ENCODE assay signal across 28 cellular contexts in the genomic region with DNA sequence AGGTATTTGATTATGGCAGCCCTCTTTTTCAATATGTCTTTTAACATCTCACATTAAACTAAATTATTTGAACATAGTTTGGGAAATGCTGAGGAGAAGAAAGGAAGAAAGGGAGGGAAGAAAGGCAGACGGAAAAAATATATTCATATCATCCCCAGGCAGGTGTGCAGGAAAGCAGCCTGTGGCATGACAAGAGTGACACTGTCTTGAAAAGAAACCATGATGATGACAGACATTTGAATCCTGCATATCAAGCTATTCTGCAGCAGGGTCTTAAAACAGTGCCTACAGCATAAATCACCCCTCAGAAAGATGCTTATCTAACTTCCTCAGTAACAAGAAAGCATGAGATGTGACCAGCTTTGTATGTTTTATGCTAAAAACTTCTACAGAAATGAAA.
"Had no signal": no experiment of that assay in that cellular context is flagged by ENCODE, and none has a peak within 500 bp of the region (broad histone marks: within the 10 kb centered on the region; RNA-seq: fewer than 3 reads in every experiment).

No MANE protein-coding gene starts in this region.

- H3K27ac ChIP-seq: VCaP had no signal

- ATAC-seq: activated naive CD8-positive, alpha-beta T cell treated with anti-CD3 and anti-CD28 coated beads, Interleukin-2, amount 50 U/mL, for 24 hours; activated T-cell treated with anti-CD3 and anti-CD28 coated beads, Interleukin-2, amount 50 U/mL, for 4 hours had no signal

- DNase-seq: activated B cell treated with CpG ODN at 0.5 μM for 24 hours; activated CD4-positive, alpha-beta memory T cell treated with anti-CD3 and anti-CD28 coated beads for 36 hours; activated CD4-positive, alpha-beta T cell treated with anti-CD3 and anti-CD28 coated beads for 4 hours; activated CD4-positive, alpha-beta T cell treated with anti-CD3 and anti-CD28 coated beads, Interleukin-2, amount 50 U/mL, for 1 hour; activated CD4-positive, CD25-positive, alpha-beta regulatory T cell treated with anti-CD3 and anti-CD28 coated beads, Interleukin-2, amount 50 U/mL, for 72 hours; activated CD8-positive, alpha-beta memory T cell treated with anti-CD3 and anti-CD28 coated beads, Interleukin-2, amount 50 U/mL, for 4 hours; activated naive CD4-positive, alpha-beta T cell treated with anti-CD3 and anti-CD28 coated beads, Interleukin-2, amount 10 ng/mL, durations not matched to agents 7 days and 5 days; activated naive CD8-positive, alpha-beta T cell treated with anti-CD3 and anti-CD28 coated beads, Interleukin-2, amount 50 U/mL, for 24 hours; activated T-cell treated with anti-CD3 and anti-CD28 coated beads for 4 hours; activated T-cell treated with anti-CD3 and anti-CD28 coated beads, Interleukin-2, amount 50 U/mL, for 4 hours; anterior cingulate cortex; caudate nucleus; cerebellar nuclear complex; NCI-H1105; NCI-H1436 treated with DMSO at 0.1 percent for 48 hours; NCI-H187 treated with DMSO at 0.1 percent for 48 hours; NCI-H2081; NCI-H345; NCI-H524 treated with DMSO at 0.1 percent for 48 hours; NCI-H82; NK-92 treated with Interleukin-12 subunit alpha and Interleukin-12 subunit beta, amount 100 ng/mL, for 24 hours; OCI-M1; Right ventricle myocardium superior; SW 1271; T-helper 1 cell; T-helper 2 cell; T-helper 9 cell had no signal
